18 cellular contexts compared by ENCODE assay signal in genomic region chr12:120546050-120546386, GRCh38. TPM values are rescaled to one million over a fixed set of nuclear protein-coding genes. Genes with fewer than 3 reads are reported as not detected.
DNase-seq lines count a peak whose midpoint lies in the region; ATAC-seq and TF ChIP-seq lines count a peak whose summit lies in the region.
"Had no signal": no experiment of that assay in that cellular context is flagged by ENCODE, and none has a peak within 500 bp of the region (broad histone marks: within the 10 kb centered on the region; RNA-seq: fewer than 3 reads in every experiment).

No MANE protein-coding gene starts in this region.

- no peaks in the 10 kb centered on the region for H3K9me2 ChIP-seq in hepatocyte (replicated peaks; ENCODE audit: insufficient read depth)

- H3K9me3 ChIP-seq in hepatocyte (ENCODE audit: low read depth), result no peaks in the 10 kb centered on the region
- H3K9me3 ChIP-seq: A549; BLaER1 treated with 17β-estradiol and CSF1 and Interleukin-3, amounts not matched to agents 10 nM and 100 nM; MG63 had no signal

- H3K27ac Mint-ChIP-seq in activated naive CD4-positive, alpha-beta T cell treated with anti-CD3 and anti-CD28 coated beads, Interleukin-2, amount 50 U/mL, for 72 hours, result no peak overlapping the region

- H3K4me3 ChIP-seq in hepatocyte, result no peak overlapping the region
- H3K4me3 ChIP-seq: A549; BLaER1 treated with 17β-estradiol and CSF1 and Interleukin-3, amounts not matched to agents 10 nM and 100 nM; MG63 had no signal

- WGBS in hepatocyte (ENCODE audit: low lambda C conversion rate, missing lambda C conversion rate), result 37% methylated on average over 3 of the region's 3 CpGs

- TF ChIP-seq CTCF in 22Rv1 (IDR thresholded peaks at IDR 0.05), result no peak
- TF ChIP-seq CTCF in hepatocyte (IDR thresholded peaks at IDR 0.05; ENCODE audit: poor library complexity), result no peak

- H3K9me3 Mint-ChIP-seq in activated naive CD4-positive, alpha-beta T cell treated with anti-CD3 and anti-CD28 coated beads, Interleukin-2, amount 50 U/mL, for 72 hours, result no peaks in the 10 kb centered on the region

- H3K27ac ChIP-seq in 22Rv1 (peak overlapping the region; percentile 69), hepatocyte (peak overlapping the region; percentile 5)
- H3K27ac ChIP-seq: A549; BLaER1 treated with 17β-estradiol and CSF1 and Interleukin-3, amounts not matched to agents 10 nM and 100 nM had no signal

- ATAC-seq in activated naive CD4-positive, alpha-beta T cell treated with anti-CD3 and anti-CD28 coated beads, Interleukin-2, amount 50 U/mL, for 72 hours, result no peak
- ATAC-seq in HG03045 (IDR thresholded peaks at IDR 0.05; ENCODE audit: unreplicated experiment), result no peak
- ATAC-seq: A549, Panc1, Right ventricle myocardium inferior, SK-N-SH treated with all-trans-retinoic acid at 6 μM for 48 hours had no signal

- DNase-seq in NCI-H2029 (lab: John Stamatoyannopoulos, UW), result peak; percentile 56
- DNase-seq in NCI-H2029 treated with DMSO at 0.1 percent for 48 hours (lab: John Stamatoyannopoulos, UW), result no peak
- DNase-seq in NCI-H774 (lab: John Stamatoyannopoulos, UW), result peak; percentile 63
- DNase-seq in hepatocyte (ENCODE audit: low spot score), result no peak
- no peak for DNase-seq in NCI-H2107 treated with DMSO at 0.1 percent for 48 hours (lab: John Stamatoyannopoulos, UW; ENCODE audit: unreplicated experiment)
- DNase-seq in activated naive CD4-positive, alpha-beta T cell treated with anti-CD3 and anti-CD28 coated beads, Interleukin-2, amount 50 U/mL, for 72 hours (ENCODE audit: low spot score in 2 of 2), result no peak
- DNase-seq: DMS 273 treated with DMSO at 0.1 percent for 48 hours, GOT3, MG63, NCI-H1694 treated with DMSO at 0.1 percent for 48 hours, NCI-H82 had no signal

- peaks cover 0 to 6% of the 10 kb centered on the region in 2 donors for H3K36me3 Mint-ChIP-seq in activated naive CD4-positive, alpha-beta T cell treated with anti-CD3 and anti-CD28 coated beads, Interleukin-2, amount 50 U/mL, for 72 hours

- H3K4me1 ChIP-seq in hepatocyte (ENCODE audit: insufficient read depth), result peaks cover 11% of the 10 kb centered on the region

- H3K79me2 ChIP-seq in hepatocyte, result peaks cover 95% of the 10 kb centered on the region

- H4K20me1 ChIP-seq in hepatocyte (ENCODE audit: insufficient read depth, poor library complexity, severe bottlenecking), result peaks cover 91% of the 10 kb centered on the region

- no peaks in the 10 kb centered on the region for H3K36me3 ChIP-seq in hepatocyte (replicated peaks; ENCODE audit: insufficient read depth, low read depth)

- H3K27me3 ChIP-seq in hepatocyte, result no peaks in the 10 kb centered on the region
- H3K27me3 ChIP-seq: BLaER1 treated with 17β-estradiol and CSF1 and Interleukin-3, amounts not matched to agents 10 nM and 100 nM; MG63 had no signal

- H2AFZ ChIP-seq in hepatocyte, result no peak overlapping the region

- no peak overlapping the region for H3K4me2 ChIP-seq in hepatocyte
- H3K4me2 ChIP-seq: A549; BLaER1 treated with 17β-estradiol and CSF1 and Interleukin-3, amounts not matched to agents 10 nM and 100 nM had no signal

RNA-seq across cellular contexts. Expression of gene RNF10, which starts 11.9 kb away (rescaled TPM):
- total RNA-seq in hepatocyte, result 48.5 and 83.9 TPM in 2 replicates
- 128 and 142 TPM in 2 replicates for polyA plus RNA-seq in hepatocyte
- total RNA-seq in activated naive CD4-positive, alpha-beta T cell treated with anti-CD3 and anti-CD28 coated beads, Interleukin-2, amount 50 U/mL, for 72 hours, result 100 to 1,000 TPM; 182 to 196 TPM

RNA-seq across cellular contexts. Expression of gene COQ5, which starts 17.1 kb away (rescaled TPM):
- total RNA-seq in hepatocyte, result 37.0 and 41.0 TPM in 2 replicates
- polyA plus RNA-seq in hepatocyte, result 38.7 and 40.7 TPM in 2 replicates
- total RNA-seq in activated naive CD4-positive, alpha-beta T cell treated with anti-CD3 and anti-CD28 coated beads, Interleukin-2, amount 50 U/mL, for 72 hours, result 10 to 100 TPM in 1 of 2 donors, 1 to 10 TPM in 1; 9.7 to 37.8 TPM

RNA-seq across cellular contexts. Expression of gene POP5, which starts 35.2 kb away (rescaled TPM):
- 29.3 and 34.0 TPM in 2 replicates for total RNA-seq in hepatocyte
- 51.1 and 54.0 TPM in 2 replicates for polyA plus RNA-seq in hepatocyte
- 10 to 100 TPM; 34.7 to 51.5 TPM for total RNA-seq in activated naive CD4-positive, alpha-beta T cell treated with anti-CD3 and anti-CD28 coated beads, Interleukin-2, amount 50 U/mL, for 72 hours

RNA-seq across cellular contexts. Expression of gene DYNLL1, which starts 50.1 kb away (rescaled TPM):
- total RNA-seq in hepatocyte, result 383 and 418 TPM in 2 replicates
- polyA plus RNA-seq in hepatocyte, result 630 and 641 TPM in 2 replicates
- total RNA-seq in activated naive CD4-positive, alpha-beta T cell treated with anti-CD3 and anti-CD28 coated beads, Interleukin-2, amount 50 U/mL, for 72 hours, result 100 to 1,000 TPM in 1 of 2 donors, 10 to 100 TPM in 1; 49.5 to 157 TPM

Comparison
In these comparisons a context has a peak if more than half of its experiments do, and no peak if none do; other contexts are left out.
1. DNase-seq: peak in NCI-H2029 (single experiment) and NCI-H774 (single experiment); none in NCI-H2029 treated with DMSO at 0.1 percent for 48 hours (single experiment), hepatocyte (single experiment), NCI-H2107 treated with DMSO at 0.1 percent for 48 hours (single experiment) and activated naive CD4-positive, alpha-beta T cell treated with anti-CD3 and anti-CD28 coated beads, Interleukin-2, amount 50 U/mL, for 72 hours (0 of 2).